ENCODE assay signal across 23 cellular contexts in genomic region chr5:32563614-32564013, GRCh38. TPM values are rescaled to one million over a fixed set of nuclear protein-coding genes. Genes with fewer than 3 reads are reported as not detected.
DNase-seq lines count a peak whose midpoint lies in the region; ATAC-seq and TF ChIP-seq lines count a peak whose summit lies in the region.
"Had no signal": no experiment of that assay in that cellular context is flagged by ENCODE, and none has a peak within 500 bp of the region (broad histone marks: within the 10 kb centered on the region; RNA-seq: fewer than 3 reads in every experiment).

No MANE protein-coding gene starts in this region.

- H3K4me3 ChIP-seq in CD4-positive, CD25-positive, alpha-beta regulatory T cell (ENCODE audit: low read depth, low read length): no peak overlapping the region
- H3K4me3 ChIP-seq in hepatocyte: no peak overlapping the region
- H3K4me3 ChIP-seq: A549; BLaER1 treated with 17β-estradiol and CSF1 and Interleukin-3, amounts not matched to agents 10 nM and 100 nM; GM23248 had no signal

- no peaks in the 10 kb centered on the region for H3K27me3 ChIP-seq in CD4-positive, CD25-positive, alpha-beta regulatory T cell (ENCODE audit: control insufficient read depth, insufficient read depth, low read length)
- no peaks in the 10 kb centered on the region for H3K27me3 ChIP-seq in hepatocyte
- H3K27me3 ChIP-seq: BE2C; BLaER1 treated with 17β-estradiol and CSF1 and Interleukin-3, amounts not matched to agents 10 nM and 100 nM had no signal

- ATAC-seq in Right ventricle myocardium superior (ENCODE audit: poor library complexity): peak; percentile 67
- no peak for ATAC-seq in left cardiac atrium
- ATAC-seq in CD4-positive, CD25-positive, alpha-beta regulatory T cell (ENCODE audit: low read depth in 2 of 2): no peak
- ATAC-seq: A549 had no signal

- TF ChIP-seq CTCF in hepatocyte (IDR thresholded peaks at IDR 0.05; ENCODE audit: poor library complexity) (no peak), progenitor cell of endocrine pancreas (IDR thresholded peaks at IDR 0.05; ENCODE audit: unreplicated experiment) (no peak)

- no peaks in the 10 kb centered on the region for H3K27me3 Mint-ChIP-seq in CD4-positive, CD25-positive, alpha-beta regulatory T cell
- no peaks in the 10 kb centered on the region for H3K27me3 Mint-ChIP-seq in progenitor cell of endocrine pancreas
- H3K27me3 Mint-ChIP-seq: CD4-positive, alpha-beta memory T cell had no signal

- H3K4me1 Mint-ChIP-seq in CD4-positive, CD25-positive, alpha-beta regulatory T cell: peaks cover 5 to 16% (median 12%) of the 10 kb centered on the region in 4 donors
- peaks cover 3% of the 10 kb centered on the region for H3K4me1 Mint-ChIP-seq in progenitor cell of endocrine pancreas (ENCODE audit: low read depth)

- no peak overlapping the region for H3K4me3 Mint-ChIP-seq in CD4-positive, CD25-positive, alpha-beta regulatory T cell
- no peak overlapping the region for H3K4me3 Mint-ChIP-seq in progenitor cell of endocrine pancreas (ENCODE audit: low read depth)
- H3K4me3 Mint-ChIP-seq: CD14-positive monocyte; CD4-positive, alpha-beta memory T cell had no signal

- no peak overlapping the region for H3K4me2 ChIP-seq in hepatocyte
- H3K4me2 ChIP-seq: A549; BLaER1 treated with 17β-estradiol and CSF1 and Interleukin-3, amounts not matched to agents 10 nM and 100 nM had no signal

- H3K27ac ChIP-seq in CD4-positive, CD25-positive, alpha-beta regulatory T cell (ENCODE audit: insufficient read depth, low read length, poor library complexity, severe bottlenecking): no peak overlapping the region
- peak overlapping the region; percentile 51 for H3K27ac ChIP-seq in hepatocyte
- H3K27ac ChIP-seq: A549; BLaER1 treated with 17β-estradiol and CSF1 and Interleukin-3, amounts not matched to agents 10 nM and 100 nM; GM23248 had no signal

- no peaks in the 10 kb centered on the region for H3K79me2 ChIP-seq in hepatocyte

- intact Hi-C loops in Right ventricle myocardium superior (cut with DNase I): no loop called here
- intact Hi-C loops in left cardiac atrium (cut with DNase I): no loop called here

- H3K9me2 ChIP-seq in hepatocyte (replicated peaks; ENCODE audit: insufficient read depth): no peaks in the 10 kb centered on the region

- no peak for DNase-seq in Right ventricle myocardium superior
- DNase-seq in left cardiac atrium: no peak
- no peak for DNase-seq in CD4-positive, CD25-positive, alpha-beta regulatory T cell
- DNase-seq in hepatocyte (ENCODE audit: low spot score): no peak
- DNase-seq in progenitor cell of endocrine pancreas (ENCODE audit: low spot score, unreplicated experiment): no peak
- no peak for DNase-seq in SKM-1 (lab: John Stamatoyannopoulos, UW; ENCODE audit: unreplicated experiment)
- DNase-seq in activated CD4-positive, alpha-beta T cell treated with anti-CD3 and anti-CD28 coated beads, Interleukin-2, amount 50 U/mL, for 1 hour: no peak
- DNase-seq: 8988T; ACHN; AML-193; BE2C; Calu3; CD4-positive, alpha-beta memory T cell; COR-L47; DMS53; DMS79 treated with DMSO at 0.1 percent for 48 hours; GF-D8; H7; HCEC 1CT had no signal

- no peaks in the 10 kb centered on the region for H3K36me3 ChIP-seq in CD4-positive, CD25-positive, alpha-beta regulatory T cell (ENCODE audit: control insufficient read depth, insufficient read depth, low read length)
- H3K36me3 ChIP-seq in hepatocyte (replicated peaks; ENCODE audit: insufficient read depth, low read depth): no peaks in the 10 kb centered on the region
- H3K36me3 ChIP-seq: BE2C; BLaER1 treated with 17β-estradiol and CSF1 and Interleukin-3, amounts not matched to agents 10 nM and 100 nM had no signal

- H2AFZ ChIP-seq in hepatocyte: no peak overlapping the region
- H2AFZ ChIP-seq: GM23248 had no signal

- H4K20me1 ChIP-seq in hepatocyte (ENCODE audit: insufficient read depth, poor library complexity, severe bottlenecking): no peaks in the 10 kb centered on the region
- H4K20me1 ChIP-seq: BLaER1 treated with 17β-estradiol and CSF1 and Interleukin-3, amounts not matched to agents 10 nM and 100 nM had no signal

- H3K4me1 ChIP-seq in CD4-positive, CD25-positive, alpha-beta regulatory T cell (ENCODE audit: control insufficient read depth, insufficient read depth, low read length, poor library complexity, severe bottlenecking): no peaks in the 10 kb centered on the region
- H3K4me1 ChIP-seq in hepatocyte (ENCODE audit: insufficient read depth): no peaks in the 10 kb centered on the region
- H3K4me1 ChIP-seq: A549, BE2C had no signal

- WGBS in hepatocyte (ENCODE audit: low lambda C conversion rate, missing lambda C conversion rate): 90% methylated on average over 2 of the region's 2 CpGs

- H3K27ac Mint-ChIP-seq in CD4-positive, CD25-positive, alpha-beta regulatory T cell: peak overlapping the region in 2 of 3 donors; percentile 39
- peak overlapping the region; percentile 18 for H3K27ac Mint-ChIP-seq in progenitor cell of endocrine pancreas
- H3K27ac Mint-ChIP-seq: CD14-positive monocyte had no signal

- no peaks in the 10 kb centered on the region for H3K9me3 ChIP-seq in CD4-positive, CD25-positive, alpha-beta regulatory T cell (ENCODE audit: control insufficient read depth in 2 of 2, low read length in 2 of 2)
- no peaks in the 10 kb centered on the region for H3K9me3 ChIP-seq in hepatocyte (ENCODE audit: low read depth)
- H3K9me3 ChIP-seq: A549, BE2C had no signal

- H3K9me3 Mint-ChIP-seq in CD4-positive, CD25-positive, alpha-beta regulatory T cell: no peaks in the 10 kb centered on the region
- no peaks in the 10 kb centered on the region for H3K9me3 Mint-ChIP-seq in progenitor cell of endocrine pancreas (ENCODE audit: low read depth)

- peaks cover 25% of the 10 kb centered on the region for H3K36me3 Mint-ChIP-seq in CD4-positive, CD25-positive, alpha-beta regulatory T cell
- no peaks in the 10 kb centered on the region for H3K36me3 Mint-ChIP-seq in progenitor cell of endocrine pancreas (ENCODE audit: insufficient read depth)
- H3K36me3 Mint-ChIP-seq: CD14-positive monocyte had no signal

RNA-seq across cellular contexts. Expression of gene SUB1, which starts 21.7 kb away (rescaled TPM):
- total RNA-seq in Right ventricle myocardium superior (175 TPM), left cardiac atrium (100 to 1,000 TPM; 192 to 204 TPM), hepatocyte (340 and 347 TPM in 2 replicates), progenitor cell of endocrine pancreas (210 and 211 TPM in 2 replicates)
- 379 TPM for total RNA-seq in CD4-positive, CD25-positive, alpha-beta regulatory T cell
- polyA plus RNA-seq in CD4-positive, CD25-positive, alpha-beta regulatory T cell: 100 to 1,000 TPM; 566 to 848 (median 647) TPM
- polyA plus RNA-seq in hepatocyte: 394 and 419 TPM in 2 replicates
